ENCODE assay signal across 7 cellular contexts in the genomic region with DNA sequence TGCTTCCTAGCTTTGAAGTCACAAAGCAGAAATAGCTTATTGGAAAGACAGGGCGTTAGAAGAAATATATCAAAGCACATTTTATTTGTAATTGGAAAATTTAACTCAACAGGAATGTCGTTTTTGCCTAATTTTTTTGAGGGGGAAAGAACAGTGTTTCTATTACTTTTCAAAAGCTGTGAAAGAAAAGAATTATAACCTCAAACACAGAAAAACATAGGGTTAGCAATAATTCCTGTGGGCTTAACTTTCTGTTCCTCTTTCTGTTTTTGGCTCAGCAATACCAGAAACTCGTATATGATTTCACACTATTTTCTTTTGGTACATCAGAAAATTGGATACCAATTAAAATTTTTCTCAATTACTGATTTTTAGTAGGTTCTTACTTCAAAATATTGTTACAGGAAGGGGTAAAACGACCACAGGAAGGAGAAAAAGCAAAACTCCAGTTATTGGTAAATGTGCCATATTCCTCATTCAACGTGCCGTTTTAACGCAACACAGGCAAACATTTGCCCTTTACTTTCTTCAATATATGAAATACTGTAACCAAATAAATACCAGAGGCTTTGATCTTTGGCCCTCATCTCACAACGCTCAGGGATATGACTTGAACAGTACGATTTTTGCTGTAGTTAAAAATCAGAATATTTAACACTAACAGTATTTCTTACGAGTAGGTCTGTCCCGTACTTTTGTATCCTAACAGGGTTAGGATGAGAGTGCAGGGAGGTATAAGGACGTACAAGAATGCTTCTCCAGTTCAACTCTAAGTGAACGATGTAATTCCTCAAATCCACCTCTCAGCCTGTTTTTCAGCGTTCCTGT. TPM values are rescaled to one million over a fixed set of nuclear protein-coding genes. Genes with fewer than 3 reads are reported as not detected.
DNase-seq lines count a peak whose midpoint lies in the region; ATAC-seq, FAIRE-seq and TF ChIP-seq lines count a peak whose summit lies in the region.

No MANE protein-coding gene starts in this region.

- POLR2A ChIA-PET in naive thymus-derived CD8-positive, alpha-beta T cell (lab: Charles Lee), result interaction anchor here (0.7 to 0.8 kb wide), 2 partner anchors 124 to 746 kb away, joined by 4 to 5 read pairs; partner anchors contain the start of gene ARHGAP5

- H3K4me1 Mint-ChIP-seq in naive thymus-derived CD8-positive, alpha-beta T cell, result peaks cover 15 to 41% (median 28%) of the 10 kb centered on the region in 4 donors

- H3K4me3 Mint-ChIP-seq in naive thymus-derived CD8-positive, alpha-beta T cell, result peak overlapping the region; percentile 88 to 96 (median 95)

- no peak for TF ChIP-seq CTCF in cardiac fibroblast (IDR thresholded peaks at IDR 0.05; ENCODE audit: low read depth, low read length)

- peaks cover 0 to 5% (median 0%) of the 10 kb centered on the region in 5 donors for H3K27me3 Mint-ChIP-seq in naive thymus-derived CD8-positive, alpha-beta T cell

- ATAC-seq in GM19351 (IDR thresholded peaks at IDR 0.05; ENCODE audit: unreplicated experiment) (peak; percentile 27), HG02884 (IDR thresholded peaks at IDR 0.05; ENCODE audit: unreplicated experiment) (no peak)
- no peak for ATAC-seq in naive thymus-derived CD8-positive, alpha-beta T cell

- H3K27ac ChIP-seq in KOPT-K1 (ENCODE audit: low read depth, low read length, poor library complexity, severe bottlenecking), result peak overlapping the region; percentile 83

- H3K9me3 Mint-ChIP-seq in naive thymus-derived CD8-positive, alpha-beta T cell, result peaks cover 0 to 4% (median 0%) of the 10 kb centered on the region in 9 donors

- H3K36me3 Mint-ChIP-seq in naive thymus-derived CD8-positive, alpha-beta T cell, result peaks cover 0 to 3% (median 0%) of the 10 kb centered on the region in 3 donors

- H3K27ac Mint-ChIP-seq in naive thymus-derived CD8-positive, alpha-beta T cell, result peak overlapping the region; percentile 99 to 100 (median 100)

- no peak for FAIRE-seq in GM19239 (lab: Jason Lieb, UNC)

- DNase-seq in cardiac fibroblast (ENCODE audit: low read depth in 2 of 2) (no peak), NCI-H1694 treated with DMSO at 0.1 percent for 48 hours (lab: John Stamatoyannopoulos, UW) (no peak), GM19239 (ENCODE audit: insufficient read length, low spot score) (no peak)
- no peak for DNase-seq in naive thymus-derived CD8-positive, alpha-beta T cell

- no peaks in the 10 kb centered on the region for H3K9me3 ChIP-seq in KOPT-K1 (ENCODE audit: insufficient read depth, low read length, poor library complexity, severe bottlenecking)

- H3K4me3 ChIP-seq in cardiac fibroblast (replicated peaks in 1 of 2; ENCODE audit: low read depth in 2 of 2, low read length in 2 of 2), result peak overlapping the region; percentile 62 to 67

- H3K36me3 ChIP-seq in KOPT-K1 (ENCODE audit: insufficient read depth, low read length), result no peaks in the 10 kb centered on the region

RNA-seq across cellular contexts. Expression of gene RNU6-7, which starts 1.3 kb away (rescaled TPM):
- total RNA-seq in naive thymus-derived CD8-positive, alpha-beta T cell, result not detected
- polyA plus RNA-seq in naive thymus-derived CD8-positive, alpha-beta T cell, result not detected

RNA-seq across cellular contexts. Expression of gene RNU6-8, which starts 2.5 kb away (rescaled TPM):
- not detected for total RNA-seq in naive thymus-derived CD8-positive, alpha-beta T cell
- not detected for polyA plus RNA-seq in naive thymus-derived CD8-positive, alpha-beta T cell
